Comparison of ENCODE assay signal across 1 cellular context in the genomic region with DNA sequence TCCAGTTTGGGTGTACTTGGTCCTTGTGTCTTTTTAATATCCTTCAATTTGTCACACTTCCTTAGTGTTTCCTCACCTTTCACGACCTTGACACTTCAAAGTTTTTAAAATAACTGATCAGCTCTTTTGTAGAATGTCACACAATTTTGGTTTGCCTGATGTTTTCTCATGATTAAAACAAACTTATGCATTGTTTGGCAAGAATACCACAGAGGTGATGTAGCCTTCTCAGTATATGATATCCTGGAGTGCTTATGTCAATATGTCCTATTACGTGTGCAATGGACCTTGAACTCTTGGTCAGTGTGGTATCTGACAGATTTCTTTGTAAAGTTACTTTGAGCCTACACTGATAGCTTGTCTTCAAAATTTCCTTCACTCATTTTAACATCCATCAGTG.
A peak's percentile ranks its signal among the peaks of the same experiment; 100 is the strongest.
TF ChIP-seq lines count a peak whose summit lies in the region.

No MANE protein-coding gene starts in this region.

TF ChIP-seq in HepG2, 621 proteins besides CTCF, POLR2A, EP300 and RAD21 (continued from another document and continues in another):
- TF ChIP-seq, protein P1, sequence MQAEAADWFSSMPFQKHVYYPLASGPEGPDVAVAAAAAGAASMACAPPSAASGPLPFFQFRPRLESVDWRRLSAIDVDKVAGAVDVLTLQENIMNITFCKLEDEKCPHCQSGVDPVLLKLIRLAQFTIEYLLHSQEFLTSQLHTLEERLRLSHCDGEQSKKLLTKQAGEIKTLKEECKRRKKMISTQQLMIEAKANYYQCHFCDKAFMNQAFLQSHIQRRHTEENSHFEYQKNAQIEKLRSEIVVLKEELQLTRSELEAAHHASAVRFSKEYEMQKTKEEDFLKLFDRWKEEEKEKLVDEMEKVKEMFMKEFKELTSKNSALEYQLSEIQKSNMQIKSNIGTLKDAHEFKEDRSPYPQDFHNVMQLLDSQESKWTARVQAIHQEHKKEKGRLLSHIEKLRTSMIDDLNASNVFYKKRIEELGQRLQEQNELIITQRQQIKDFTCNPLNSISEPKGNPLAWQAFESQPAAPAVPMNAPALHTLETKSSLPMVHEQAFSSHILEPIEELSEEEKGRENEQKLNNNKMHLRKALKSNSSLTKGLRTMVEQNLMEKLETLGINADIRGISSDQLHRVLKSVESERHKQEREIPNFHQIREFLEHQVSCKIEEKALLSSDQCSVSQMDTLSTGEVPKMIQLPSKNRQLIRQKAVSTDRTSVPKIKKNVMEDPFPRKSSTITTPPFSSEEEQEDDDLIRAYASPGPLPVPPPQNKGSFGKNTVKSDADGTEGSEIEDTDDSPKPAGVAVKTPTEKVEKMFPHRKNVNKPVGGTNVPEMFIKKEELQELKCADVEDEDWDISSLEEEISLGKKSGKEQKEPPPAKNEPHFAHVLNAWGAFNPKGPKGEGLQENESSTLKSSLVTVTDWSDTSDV (CRISPR knock-in tag; IDR thresholded peaks at IDR 0.05) = no peak
- TF ChIP-seq FOXA3 (CRISPR knock-in tag; IDR thresholded peaks at IDR 0.05) (peak; percentile 99), ZNF7 (CRISPR knock-in tag; IDR thresholded peaks at IDR 0.05) (no peak), ZBTB38 (CRISPR knock-in tag; IDR thresholded peaks at IDR 0.05) (no peak), ZNF264 (CRISPR knock-in tag; IDR thresholded peaks at IDR 0.05) (no peak), ZNF737 (CRISPR knock-in tag; IDR thresholded peaks at IDR 0.05; ENCODE audit: borderline replicate concordance) (no peak), ZMAT3 (CRISPR knock-in tag; conservative IDR thresholded peaks at IDR 0.05) (0 out of 2 replicates have a peak, but pooled peaks have one; percentile 42), DNMT3B (CRISPR knock-in tag; conservative IDR thresholded peaks at IDR 0.05) (peak; percentile 79; the same call in 1 of the 2 replicates), ATAD3A (CRISPR knock-in tag; IDR thresholded peaks at IDR 0.05) (no peak), ZNF562 (CRISPR knock-in tag; IDR thresholded peaks at IDR 0.05; ENCODE audit: borderline replicate concordance) (no peak), SP140L (CRISPR knock-in tag; IDR thresholded peaks at IDR 0.05; ENCODE audit: borderline replicate concordance) (no peak), ZNF20 (CRISPR knock-in tag; IDR thresholded peaks at IDR 0.05) (no peak), ZNF703 (CRISPR knock-in tag; IDR thresholded peaks at IDR 0.05; ENCODE audit: borderline replicate concordance) (no peak), ZNF329 (CRISPR knock-in tag; IDR thresholded peaks at IDR 0.05; ENCODE audit: low read depth) (no peak)
- TF ChIP-seq, protein P2, sequence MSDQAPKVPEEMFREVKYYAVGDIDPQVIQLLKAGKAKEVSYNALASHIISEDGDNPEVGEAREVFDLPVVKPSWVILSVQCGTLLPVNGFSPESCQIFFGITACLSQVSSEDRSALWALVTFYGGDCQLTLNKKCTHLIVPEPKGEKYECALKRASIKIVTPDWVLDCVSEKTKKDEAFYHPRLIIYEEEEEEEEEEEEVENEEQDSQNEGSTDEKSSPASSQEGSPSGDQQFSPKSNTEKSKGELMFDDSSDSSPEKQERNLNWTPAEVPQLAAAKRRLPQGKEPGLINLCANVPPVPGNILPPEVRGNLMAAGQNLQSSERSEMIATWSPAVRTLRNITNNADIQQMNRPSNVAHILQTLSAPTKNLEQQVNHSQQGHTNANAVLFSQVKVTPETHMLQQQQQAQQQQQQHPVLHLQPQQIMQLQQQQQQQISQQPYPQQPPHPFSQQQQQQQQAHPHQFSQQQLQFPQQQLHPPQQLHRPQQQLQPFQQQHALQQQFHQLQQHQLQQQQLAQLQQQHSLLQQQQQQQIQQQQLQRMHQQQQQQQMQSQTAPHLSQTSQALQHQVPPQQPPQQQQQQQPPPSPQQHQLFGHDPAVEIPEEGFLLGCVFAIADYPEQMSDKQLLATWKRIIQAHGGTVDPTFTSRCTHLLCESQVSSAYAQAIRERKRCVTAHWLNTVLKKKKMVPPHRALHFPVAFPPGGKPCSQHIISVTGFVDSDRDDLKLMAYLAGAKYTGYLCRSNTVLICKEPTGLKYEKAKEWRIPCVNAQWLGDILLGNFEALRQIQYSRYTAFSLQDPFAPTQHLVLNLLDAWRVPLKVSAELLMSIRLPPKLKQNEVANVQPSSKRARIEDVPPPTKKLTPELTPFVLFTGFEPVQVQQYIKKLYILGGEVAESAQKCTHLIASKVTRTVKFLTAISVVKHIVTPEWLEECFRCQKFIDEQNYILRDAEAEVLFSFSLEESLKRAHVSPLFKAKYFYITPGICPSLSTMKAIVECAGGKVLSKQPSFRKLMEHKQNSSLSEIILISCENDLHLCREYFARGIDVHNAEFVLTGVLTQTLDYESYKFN (CRISPR knock-in tag; conservative IDR thresholded peaks at IDR 0.05) = peak; percentile 91
- TF ChIP-seq, protein P3, sequence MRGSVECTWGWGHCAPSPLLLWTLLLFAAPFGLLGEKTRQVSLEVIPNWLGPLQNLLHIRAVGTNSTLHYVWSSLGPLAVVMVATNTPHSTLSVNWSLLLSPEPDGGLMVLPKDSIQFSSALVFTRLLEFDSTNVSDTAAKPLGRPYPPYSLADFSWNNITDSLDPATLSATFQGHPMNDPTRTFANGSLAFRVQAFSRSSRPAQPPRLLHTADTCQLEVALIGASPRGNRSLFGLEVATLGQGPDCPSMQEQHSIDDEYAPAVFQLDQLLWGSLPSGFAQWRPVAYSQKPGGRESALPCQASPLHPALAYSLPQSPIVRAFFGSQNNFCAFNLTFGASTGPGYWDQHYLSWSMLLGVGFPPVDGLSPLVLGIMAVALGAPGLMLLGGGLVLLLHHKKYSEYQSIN (CRISPR knock-in tag; IDR thresholded peaks at IDR 0.05; ENCODE audit: borderline replicate concordance) = no peak
- TF ChIP-seq, protein P4, sequence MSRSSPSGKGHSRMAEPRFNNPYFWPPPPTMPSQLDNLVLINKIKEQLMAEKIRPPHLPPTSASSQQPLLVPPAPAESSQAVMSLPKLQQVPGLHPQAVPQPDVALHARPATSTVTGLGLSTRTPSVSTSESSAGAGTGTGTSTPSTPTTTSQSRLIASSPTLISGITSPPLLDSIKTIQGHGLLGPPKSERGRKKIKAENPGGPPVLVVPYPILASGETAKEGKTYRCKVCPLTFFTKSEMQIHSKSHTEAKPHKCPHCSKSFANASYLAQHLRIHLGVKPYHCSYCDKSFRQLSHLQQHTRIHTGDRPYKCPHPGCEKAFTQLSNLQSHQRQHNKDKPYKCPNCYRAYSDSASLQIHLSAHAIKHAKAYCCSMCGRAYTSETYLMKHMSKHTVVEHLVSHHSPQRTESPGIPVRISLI (CRISPR knock-in tag; IDR thresholded peaks at IDR 0.05; ENCODE audit: borderline replicate concordance) = no peak
- TF ChIP-seq, protein P5, sequence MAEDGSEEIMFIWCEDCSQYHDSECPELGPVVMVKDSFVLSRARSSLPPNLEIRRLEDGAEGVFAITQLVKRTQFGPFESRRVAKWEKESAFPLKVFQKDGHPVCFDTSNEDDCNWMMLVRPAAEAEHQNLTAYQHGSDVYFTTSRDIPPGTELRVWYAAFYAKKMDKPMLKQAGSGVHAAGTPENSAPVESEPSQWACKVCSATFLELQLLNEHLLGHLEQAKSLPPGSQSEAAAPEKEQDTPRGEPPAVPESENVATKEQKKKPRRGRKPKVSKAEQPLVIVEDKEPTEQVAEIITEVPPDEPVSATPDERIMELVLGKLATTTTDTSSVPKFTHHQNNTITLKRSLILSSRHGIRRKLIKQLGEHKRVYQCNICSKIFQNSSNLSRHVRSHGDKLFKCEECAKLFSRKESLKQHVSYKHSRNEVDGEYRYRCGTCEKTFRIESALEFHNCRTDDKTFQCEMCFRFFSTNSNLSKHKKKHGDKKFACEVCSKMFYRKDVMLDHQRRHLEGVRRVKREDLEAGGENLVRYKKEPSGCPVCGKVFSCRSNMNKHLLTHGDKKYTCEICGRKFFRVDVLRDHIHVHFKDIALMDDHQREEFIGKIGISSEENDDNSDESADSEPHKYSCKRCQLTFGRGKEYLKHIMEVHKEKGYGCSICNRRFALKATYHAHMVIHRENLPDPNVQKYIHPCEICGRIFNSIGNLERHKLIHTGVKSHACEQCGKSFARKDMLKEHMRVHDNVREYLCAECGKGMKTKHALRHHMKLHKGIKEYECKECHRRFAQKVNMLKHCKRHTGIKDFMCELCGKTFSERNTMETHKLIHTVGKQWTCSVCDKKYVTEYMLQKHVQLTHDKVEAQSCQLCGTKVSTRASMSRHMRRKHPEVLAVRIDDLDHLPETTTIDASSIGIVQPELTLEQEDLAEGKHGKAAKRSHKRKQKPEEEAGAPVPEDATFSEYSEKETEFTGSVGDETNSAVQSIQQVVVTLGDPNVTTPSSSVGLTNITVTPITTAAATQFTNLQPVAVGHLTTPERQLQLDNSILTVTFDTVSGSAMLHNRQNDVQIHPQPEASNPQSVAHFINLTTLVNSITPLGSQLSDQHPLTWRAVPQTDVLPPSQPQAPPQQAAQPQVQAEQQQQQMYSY (CRISPR knock-in tag; IDR thresholded peaks at IDR 0.05) = no peak
- TF ChIP-seq, protein P6, sequence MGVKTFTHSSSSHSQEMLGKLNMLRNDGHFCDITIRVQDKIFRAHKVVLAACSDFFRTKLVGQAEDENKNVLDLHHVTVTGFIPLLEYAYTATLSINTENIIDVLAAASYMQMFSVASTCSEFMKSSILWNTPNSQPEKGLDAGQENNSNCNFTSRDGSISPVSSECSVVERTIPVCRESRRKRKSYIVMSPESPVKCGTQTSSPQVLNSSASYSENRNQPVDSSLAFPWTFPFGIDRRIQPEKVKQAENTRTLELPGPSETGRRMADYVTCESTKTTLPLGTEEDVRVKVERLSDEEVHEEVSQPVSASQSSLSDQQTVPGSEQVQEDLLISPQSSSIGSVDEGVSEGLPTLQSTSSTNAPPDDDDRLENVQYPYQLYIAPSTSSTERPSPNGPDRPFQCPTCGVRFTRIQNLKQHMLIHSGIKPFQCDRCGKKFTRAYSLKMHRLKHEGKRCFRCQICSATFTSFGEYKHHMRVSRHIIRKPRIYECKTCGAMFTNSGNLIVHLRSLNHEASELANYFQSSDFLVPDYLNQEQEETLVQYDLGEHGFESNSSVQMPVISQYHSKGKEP (CRISPR knock-in tag; IDR thresholded peaks at IDR 0.05) = no peak
- TF ChIP-seq, protein P7, sequence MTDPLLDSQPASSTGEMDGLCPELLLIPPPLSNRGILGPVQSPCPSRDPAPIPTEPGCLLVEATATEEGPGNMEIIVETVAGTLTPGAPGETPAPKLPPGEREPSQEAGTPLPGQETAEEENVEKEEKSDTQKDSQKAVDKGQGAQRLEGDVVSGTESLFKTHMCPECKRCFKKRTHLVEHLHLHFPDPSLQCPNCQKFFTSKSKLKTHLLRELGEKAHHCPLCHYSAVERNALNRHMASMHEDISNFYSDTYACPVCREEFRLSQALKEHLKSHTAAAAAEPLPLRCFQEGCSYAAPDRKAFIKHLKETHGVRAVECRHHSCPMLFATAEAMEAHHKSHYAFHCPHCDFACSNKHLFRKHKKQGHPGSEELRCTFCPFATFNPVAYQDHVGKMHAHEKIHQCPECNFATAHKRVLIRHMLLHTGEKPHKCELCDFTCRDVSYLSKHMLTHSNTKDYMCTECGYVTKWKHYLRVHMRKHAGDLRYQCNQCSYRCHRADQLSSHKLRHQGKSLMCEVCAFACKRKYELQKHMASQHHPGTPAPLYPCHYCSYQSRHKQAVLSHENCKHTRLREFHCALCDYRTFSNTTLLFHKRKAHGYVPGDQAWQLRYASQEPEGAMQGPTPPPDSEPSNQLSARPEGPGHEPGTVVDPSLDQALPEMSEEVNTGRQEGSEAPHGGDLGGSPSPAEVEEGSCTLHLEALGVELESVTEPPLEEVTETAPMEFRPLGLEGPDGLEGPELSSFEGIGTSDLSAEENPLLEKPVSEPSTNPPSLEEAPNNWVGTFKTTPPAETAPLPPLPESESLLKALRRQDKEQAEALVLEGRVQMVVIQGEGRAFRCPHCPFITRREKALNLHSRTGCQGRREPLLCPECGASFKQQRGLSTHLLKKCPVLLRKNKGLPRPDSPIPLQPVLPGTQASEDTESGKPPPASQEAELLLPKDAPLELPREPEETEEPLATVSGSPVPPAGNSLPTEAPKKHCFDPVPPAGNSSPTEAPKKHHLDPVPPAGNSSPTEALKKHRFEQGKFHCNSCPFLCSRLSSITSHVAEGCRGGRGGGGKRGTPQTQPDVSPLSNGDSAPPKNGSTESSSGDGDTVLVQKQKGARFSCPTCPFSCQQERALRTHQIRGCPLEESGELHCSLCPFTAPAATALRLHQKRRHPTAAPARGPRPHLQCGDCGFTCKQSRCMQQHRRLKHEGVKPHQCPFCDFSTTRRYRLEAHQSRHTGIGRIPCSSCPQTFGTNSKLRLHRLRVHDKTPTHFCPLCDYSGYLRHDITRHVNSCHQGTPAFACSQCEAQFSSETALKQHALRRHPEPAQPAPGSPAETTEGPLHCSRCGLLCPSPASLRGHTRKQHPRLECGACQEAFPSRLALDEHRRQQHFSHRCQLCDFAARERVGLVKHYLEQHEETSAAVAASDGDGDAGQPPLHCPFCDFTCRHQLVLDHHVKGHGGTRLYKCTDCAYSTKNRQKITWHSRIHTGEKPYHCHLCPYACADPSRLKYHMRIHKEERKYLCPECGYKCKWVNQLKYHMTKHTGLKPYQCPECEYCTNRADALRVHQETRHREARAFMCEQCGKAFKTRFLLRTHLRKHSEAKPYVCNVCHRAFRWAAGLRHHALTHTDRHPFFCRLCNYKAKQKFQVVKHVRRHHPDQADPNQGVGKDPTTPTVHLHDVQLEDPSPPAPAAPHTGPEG (CRISPR knock-in tag; IDR thresholded peaks at IDR 0.05) = no peak
- TF ChIP-seq, protein P8, sequence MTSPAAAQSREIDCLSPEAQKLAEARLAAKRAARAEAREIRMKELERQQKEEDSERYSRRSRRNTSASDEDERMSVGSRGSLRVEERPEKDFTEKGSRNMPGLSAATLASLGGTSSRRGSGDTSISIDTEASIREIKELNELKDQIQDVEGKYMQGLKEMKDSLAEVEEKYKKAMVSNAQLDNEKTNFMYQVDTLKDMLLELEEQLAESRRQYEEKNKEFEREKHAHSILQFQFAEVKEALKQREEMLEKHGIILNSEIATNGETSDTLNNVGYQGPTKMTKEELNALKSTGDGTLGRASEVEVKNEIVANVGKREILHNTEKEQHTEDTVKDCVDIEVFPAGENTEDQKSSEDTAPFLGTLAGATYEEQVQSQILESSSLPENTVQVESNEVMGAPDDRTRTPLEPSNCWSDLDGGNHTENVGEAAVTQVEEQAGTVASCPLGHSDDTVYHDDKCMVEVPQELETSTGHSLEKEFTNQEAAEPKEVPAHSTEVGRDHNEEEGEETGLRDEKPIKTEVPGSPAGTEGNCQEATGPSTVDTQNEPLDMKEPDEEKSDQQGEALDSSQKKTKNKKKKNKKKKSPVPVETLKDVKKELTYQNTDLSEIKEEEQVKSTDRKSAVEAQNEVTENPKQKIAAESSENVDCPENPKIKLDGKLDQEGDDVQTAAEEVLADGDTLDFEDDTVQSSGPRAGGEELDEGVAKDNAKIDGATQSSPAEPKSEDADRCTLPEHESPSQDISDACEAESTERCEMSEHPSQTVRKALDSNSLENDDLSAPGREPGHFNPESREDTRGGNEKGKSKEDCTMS (CRISPR knock-in tag; conservative IDR thresholded peaks at IDR 0.05) = no peak
- TF ChIP-seq, protein P9, sequence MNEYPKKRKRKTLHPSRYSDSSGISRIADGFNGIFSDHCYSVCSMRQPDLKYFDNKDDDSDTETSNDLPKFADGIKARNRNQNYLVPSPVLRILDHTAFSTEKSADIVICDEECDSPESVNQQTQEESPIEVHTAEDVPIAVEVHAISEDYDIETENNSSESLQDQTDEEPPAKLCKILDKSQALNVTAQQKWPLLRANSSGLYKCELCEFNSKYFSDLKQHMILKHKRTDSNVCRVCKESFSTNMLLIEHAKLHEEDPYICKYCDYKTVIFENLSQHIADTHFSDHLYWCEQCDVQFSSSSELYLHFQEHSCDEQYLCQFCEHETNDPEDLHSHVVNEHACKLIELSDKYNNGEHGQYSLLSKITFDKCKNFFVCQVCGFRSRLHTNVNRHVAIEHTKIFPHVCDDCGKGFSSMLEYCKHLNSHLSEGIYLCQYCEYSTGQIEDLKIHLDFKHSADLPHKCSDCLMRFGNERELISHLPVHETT (CRISPR knock-in tag; conservative IDR thresholded peaks at IDR 0.05) = no peak
